In genomic region chr13:42990991-42991891, GRCh38 we compare ENCODE assay signal across 8 cellular contexts. TPM values are rescaled to one million over a fixed set of nuclear protein-coding genes. Genes with fewer than 3 reads are reported as not detected.
A peak's percentile ranks its signal among the peaks of the same experiment; 100 is the strongest.
DNase-seq lines count a peak whose midpoint lies in the region; ATAC-seq lines count a peak whose summit lies in the region.

No MANE protein-coding gene starts in this region.

- peak overlapping the region; percentile 84 for H3K4me3 Mint-ChIP-seq in activated CD4-positive, alpha-beta T cell treated with anti-CD3 and anti-CD28 coated beads for 36 hours
- peak overlapping the region; percentile 90 for H3K4me3 Mint-ChIP-seq in activated naive CD8-positive, alpha-beta T cell treated with anti-CD3 and anti-CD28 coated beads, Interleukin-2, amount 10 ng/mL, durations not matched to agents 7 days and 5 days

- peak overlapping the region; percentile 64 for H3K27ac ChIP-seq in substantia nigra (ENCODE audit: low read depth, low read length, poor library complexity, severe bottlenecking)

- intact Hi-C loops in activated CD4-positive, alpha-beta T cell treated with anti-CD3 and anti-CD28 coated beads for 36 hours (cut with DNase I, micrococcal nuclease) = loop anchor here (2.0 to 5.0 kb wide), 5 partner anchors 64 to 1524 kb away; no protein-coding TSS in a partner anchor
- intact Hi-C loops in left colon (cut with DNase I, micrococcal nuclease) = no loop called here

- H3K27me3 Mint-ChIP-seq in activated CD4-positive, alpha-beta T cell treated with anti-CD3 and anti-CD28 coated beads for 36 hours = no peaks in the 10 kb centered on the region
- no peaks in the 10 kb centered on the region for H3K27me3 Mint-ChIP-seq in activated naive CD8-positive, alpha-beta T cell treated with anti-CD3 and anti-CD28 coated beads, Interleukin-2, amount 10 ng/mL, durations not matched to agents 7 days and 5 days

- peaks cover 7% of the 10 kb centered on the region for H3K36me3 Mint-ChIP-seq in activated CD4-positive, alpha-beta T cell treated with anti-CD3 and anti-CD28 coated beads for 36 hours (ENCODE audit: low read depth)
- peaks cover 36% of the 10 kb centered on the region for H3K36me3 Mint-ChIP-seq in activated naive CD8-positive, alpha-beta T cell treated with anti-CD3 and anti-CD28 coated beads, Interleukin-2, amount 10 ng/mL, durations not matched to agents 7 days and 5 days

- H3K27ac Mint-ChIP-seq in activated CD4-positive, alpha-beta T cell treated with anti-CD3 and anti-CD28 coated beads for 36 hours = peak overlapping the region; percentile 99
- peak overlapping the region; percentile 99 for H3K27ac Mint-ChIP-seq in activated naive CD8-positive, alpha-beta T cell treated with anti-CD3 and anti-CD28 coated beads, Interleukin-2, amount 10 ng/mL, durations not matched to agents 7 days and 5 days

- H3K4me1 Mint-ChIP-seq in activated CD4-positive, alpha-beta T cell treated with anti-CD3 and anti-CD28 coated beads for 36 hours = peaks cover 36% of the 10 kb centered on the region
- peaks cover 42% of the 10 kb centered on the region for H3K4me1 Mint-ChIP-seq in activated naive CD8-positive, alpha-beta T cell treated with anti-CD3 and anti-CD28 coated beads, Interleukin-2, amount 10 ng/mL, durations not matched to agents 7 days and 5 days

- POLR2A ChIA-PET in activated CD4-positive, alpha-beta T cell treated with anti-CD3 and anti-CD28 coated beads for 36 hours (lab: Charles Lee) = interaction anchor here (0.9 to 1.9 kb wide), 3 partner anchors 32 to 595 kb away, joined by 3 to 8 read pairs (median 4); partner anchors contain the start of gene DNAJC15
- POLR2A ChIA-PET in activated naive CD8-positive, alpha-beta T cell treated with anti-CD3 and anti-CD28 coated beads, Interleukin-2, amount 10 ng/mL, durations not matched to agents 7 days and 5 days (lab: Charles Lee) = interaction anchor here (1.2 to 4.5 kb wide), 10 partner anchors 10 to 888 kb away, joined by 3 to 61 read pairs (median 10); partner anchors contain the start of genes CCDC122 and DNAJC15

- peak; percentile 21 for DNase-seq in activated CD4-positive, alpha-beta T cell treated with anti-CD3 and anti-CD28 coated beads for 36 hours
- DNase-seq in activated CD4-positive, alpha-beta T cell treated with anti-CD3 and anti-CD28 coated beads, Interleukin-2, amount 50 U/mL, for 1 hour = no peak
- peak; percentile 35 for DNase-seq in activated naive CD8-positive, alpha-beta T cell treated with anti-CD3 and anti-CD28 coated beads, Interleukin-2, amount 10 ng/mL, durations not matched to agents 7 days and 5 days
- DNase-seq in left colon = no peak
- no peak for DNase-seq in substantia nigra (lab: John Stamatoyannopoulos, UW)
- no peak for DNase-seq in OCI-M2 (lab: John Stamatoyannopoulos, UW; ENCODE audit: unreplicated experiment)
- DNase-seq in kidney glomerular epithelial cell (lab: John Stamatoyannopoulos, UW) = no peak
- DNase-seq in NCI-H2227 treated with DMSO at 0.1 percent for 48 hours (lab: John Stamatoyannopoulos, UW) = no peak

- CTCF ChIA-PET in activated CD4-positive, alpha-beta T cell treated with anti-CD3 and anti-CD28 coated beads for 36 hours (lab: Charles Lee) = interaction anchor here (0.6 to 1.8 kb wide), 4 partner anchors 22 to 561 kb away, joined by 3 to 9 read pairs (median 4); no protein-coding TSS in a partner anchor

- ATAC-seq in activated CD4-positive, alpha-beta T cell treated with anti-CD3 and anti-CD28 coated beads for 36 hours = no peak
- ATAC-seq in activated naive CD8-positive, alpha-beta T cell treated with anti-CD3 and anti-CD28 coated beads, Interleukin-2, amount 10 ng/mL, durations not matched to agents 7 days and 5 days (ENCODE audit: low read depth) = no peak
- peak; percentile 56 for ATAC-seq in left colon

- H3K9me3 Mint-ChIP-seq in activated CD4-positive, alpha-beta T cell treated with anti-CD3 and anti-CD28 coated beads for 36 hours (ENCODE audit: low read depth) = no peaks in the 10 kb centered on the region
- H3K9me3 Mint-ChIP-seq in activated naive CD8-positive, alpha-beta T cell treated with anti-CD3 and anti-CD28 coated beads, Interleukin-2, amount 10 ng/mL, durations not matched to agents 7 days and 5 days = no peaks in the 10 kb centered on the region

RNA-seq across cellular contexts. Expression of gene EPSTI1, which starts 0.8 kb away (rescaled TPM):
- 10 to 100 TPM; 30.7 to 32.0 TPM for total RNA-seq in activated CD4-positive, alpha-beta T cell treated with anti-CD3 and anti-CD28 coated beads for 36 hours
- total RNA-seq in activated naive CD8-positive, alpha-beta T cell treated with anti-CD3 and anti-CD28 coated beads, Interleukin-2, amount 10 ng/mL, durations not matched to agents 7 days and 5 days = 10 to 100 TPM; 84.9 to 95.5 TPM
- 10 to 100 TPM in 1 of 2 donors, 1 to 10 TPM in 1; 9.4 to 24.2 TPM for total RNA-seq in left colon

RNA-seq across cellular contexts. Expression of gene DNAJC15, which starts 32.1 kb away (rescaled TPM):
- total RNA-seq in activated CD4-positive, alpha-beta T cell treated with anti-CD3 and anti-CD28 coated beads for 36 hours = 10 to 100 TPM; 13.0 to 20.8 TPM
- total RNA-seq in activated naive CD8-positive, alpha-beta T cell treated with anti-CD3 and anti-CD28 coated beads, Interleukin-2, amount 10 ng/mL, durations not matched to agents 7 days and 5 days = 10 to 100 TPM; 12.5 to 15.7 TPM
- 10 to 100 TPM; 22.8 to 29.2 TPM for total RNA-seq in left colon

Comparison
In these comparisons a context has a peak if more than half of its experiments do, and no peak if none do; other contexts are left out.
1. DNase-seq: peak in activated CD4-positive, alpha-beta T cell treated with anti-CD3 and anti-CD28 coated beads for 36 hours (single experiment) and activated naive CD8-positive, alpha-beta T cell treated with anti-CD3 and anti-CD28 coated beads, Interleukin-2, amount 10 ng/mL, durations not matched to agents 7 days and 5 days (single experiment); none in activated CD4-positive, alpha-beta T cell treated with anti-CD3 and anti-CD28 coated beads, Interleukin-2, amount 50 U/mL, for 1 hour (single experiment), left colon (0 of 2), substantia nigra (0 of 49), OCI-M2 (single experiment), kidney glomerular epithelial cell (single experiment) and NCI-H2227 treated with DMSO at 0.1 percent for 48 hours (single experiment).
2. intact Hi-C loops: an anchor here in activated CD4-positive, alpha-beta T cell treated with anti-CD3 and anti-CD28 coated beads for 36 hours (2.0 to 5.0 kb wide); none called in left colon.